In genomic region chr17:63694974-63695773, GRCh38 we compare ENCODE assay signal across 9 cellular contexts. TPM values are rescaled to one million over a fixed set of nuclear protein-coding genes. Genes with fewer than 3 reads are reported as not detected.
DNase-seq lines count a peak whose midpoint lies in the region; TF ChIP-seq lines count a peak whose summit lies in the region.
"Had no signal": no experiment of that assay in that cellular context is flagged by ENCODE, and none has a peak within 500 bp of the region (broad histone marks: within the 10 kb centered on the region; RNA-seq: fewer than 3 reads in every experiment).

No MANE protein-coding gene starts in this region.

- H3K27ac ChIP-seq in OCI-LY7 (ENCODE audit: low read depth, low read length, poor library complexity, severe bottlenecking) (peak overlapping the region; percentile 95), spleen (peak overlapping the region in 7 of 8 donors; percentile 48 to 100 (median 99)), smooth muscle cell (ENCODE audit: low read depth) (no peak overlapping the region)

- intact Hi-C loops in OCI-LY7 (cut with micrococcal nuclease; ENCODE audit: unreplicated experiment): loop anchor here (1.0 to 5.0 kb wide), 4 partner anchors 97 to 268 kb away; partner anchors contain the start of genes CD79B, FTSJ3 and PSMC5
- intact Hi-C loops in spleen (cut with DNase I; ENCODE audit: low total_unique reads): loop anchor here (10.0 kb wide), 3 partner anchors 50 to 130 kb away; partner anchors contain the start of genes FTSJ3, MAP3K3, PSMC5 and STRADA

- H3K9me3 ChIP-seq in OCI-LY7 (ENCODE audit: low read length) (no peaks in the 10 kb centered on the region), spleen (no peaks in the 10 kb centered on the region), smooth muscle cell (replicated peaks; ENCODE audit: low read depth) (no peaks in the 10 kb centered on the region)

- no peaks in the 10 kb centered on the region for H3F3A ChIP-seq in smooth muscle cell (ENCODE audit: low read depth)

- H3K4me1 Mint-ChIP-seq in brain: peaks cover 18% of the 10 kb centered on the region

- H3K36me3 ChIP-seq in OCI-LY7 (ENCODE audit: insufficient read depth, low read length) (peaks cover 70% of the 10 kb centered on the region), spleen (peaks cover 3 to 86% (median 48%) of the 10 kb centered on the region in 6 donors), smooth muscle cell (ENCODE audit: low read depth) (no peaks in the 10 kb centered on the region)

- H4K20me1 ChIP-seq in OCI-LY7 (ENCODE audit: insufficient read depth, low read length): peaks cover 11% of the 10 kb centered on the region; the same call in 1 of the 2 replicates
- H4K20me1 ChIP-seq in smooth muscle cell (ENCODE audit: low read depth): peaks cover 14% of the 10 kb centered on the region

- no peaks in the 10 kb centered on the region for H3K9me3 Mint-ChIP-seq in brain

- peak overlapping the region; percentile 49 to 91 (median 82) for H3K27ac Mint-ChIP-seq in brain

- no peak overlapping the region for H3K9ac ChIP-seq in smooth muscle cell (ENCODE audit: low read depth)

- H3K27me3 ChIP-seq in spleen (replicated peaks in 1 of 7) (no peaks in the 10 kb centered on the region), smooth muscle cell (ENCODE audit: low read depth) (no peaks in the 10 kb centered on the region)

- no peaks in the 10 kb centered on the region for H3K27me3 Mint-ChIP-seq in brain

- H3K4me3 ChIP-seq in OCI-LY7 (ENCODE audit: low read depth, low read length, poor library complexity, severe bottlenecking) (no peak overlapping the region), spleen (peak overlapping the region in 1 of 8 donors; percentile 98), smooth muscle cell (no peak overlapping the region)

- TF ChIP-seq CTCF in OCI-LY7 (conservative IDR thresholded peaks at IDR 0.05; ENCODE audit: low read length) (no peak), brain (conservative IDR thresholded peaks at IDR 0.05) (no peak), spleen (IDR thresholded peaks at IDR 0.05 in 8 of 11, conservative IDR thresholded peaks at IDR 0.05 in 3 of 11) (no peak), smooth muscle cell (IDR thresholded peaks at IDR 0.05; ENCODE audit: borderline replicate concordance, insufficient read depth, poor library complexity, severe bottlenecking) (no peak)

- BruUV-seq in OCI-LY7 (replicated peaks; lab: Mats Ljungman, UMichigan): no TSS peak

- WGBS in spleen, 5 donors: 64 to 76% (median 70%) methylated on average over 12 to 15 of the region's 15 CpGs
- 93% methylated on average over 15 of the region's 15 CpGs for WGBS in smooth muscle cell (ENCODE audit: low lambda C conversion rate)

- POLR2A ChIA-PET in OCI-LY7 (lab: Charles Lee): interaction anchor here (0.6 to 1.8 kb wide), 6 partner anchors 12 to 1519 kb away, joined by 5 to 10 read pairs (median 6); no protein-coding TSS in a partner anchor

- H3K79me2 ChIP-seq in OCI-LY7 (ENCODE audit: insufficient read depth, low read depth, low read length) (peaks cover 23% of the 10 kb centered on the region), smooth muscle cell (ENCODE audit: low read depth) (no peaks in the 10 kb centered on the region)

- peak overlapping the region in 2 of 5 experiments; percentile 5 to 60 for H3K4me3 Mint-ChIP-seq in brain

- H3K9me2 ChIP-seq in OCI-LY7 (ENCODE audit: insufficient read depth, low read length): no peaks in the 10 kb centered on the region

- peak overlapping the region; percentile 99 for H3K4me2 ChIP-seq in OCI-LY7 (ENCODE audit: low read length)
- no peak overlapping the region for H3K4me2 ChIP-seq in smooth muscle cell

- H3K4me1 ChIP-seq in OCI-LY7 (ENCODE audit: insufficient read depth, low read length, poor library complexity, severe bottlenecking): peaks cover 38% of the 10 kb centered on the region
- H3K4me1 ChIP-seq in spleen: peaks cover 32 to 72% (median 50%) of the 10 kb centered on the region in 6 donors
- peaks cover 7% of the 10 kb centered on the region for H3K4me1 ChIP-seq in smooth muscle cell (ENCODE audit: low read depth)

- H2AFZ ChIP-seq in OCI-LY7 (ENCODE audit: low read length): no peak overlapping the region
- H2AFZ ChIP-seq in smooth muscle cell (ENCODE audit: low read depth): no peak overlapping the region

- TF ChIP-seq POLR2A in spleen (IDR thresholded peaks at IDR 0.05): peak in 1 of 3 donors; percentile 4

- DNase-seq in activated CD4-positive, alpha-beta T cell treated with anti-CD3 and anti-CD28 coated beads, Interleukin-2, amount 50 U/mL, for 1 hour: peak; percentile 29
- DNase-seq in activated CD4-positive, alpha-beta T cell treated with anti-CD3 and anti-CD28 coated beads, Interleukin-2, amount 50 U/mL, for 48 hours: no peak
- DNase-seq in OCI-LY7 (ENCODE audit: low spot score): peak; percentile 32
- peak; percentile 84 for DNase-seq in spleen
- no peak for DNase-seq in smooth muscle cell (lab: John Stamatoyannopoulos, UW; ENCODE audit: unreplicated experiment)
- DNase-seq in GDM1 (lab: John Stamatoyannopoulos, UW): no peak
- no peak for DNase-seq in RPMI8226
- DNase-seq: stimulated activated CD4-positive, alpha-beta T cell treated with anti-CD3 and anti-CD28 coated beads, Interleukin-15, amount 100 ng/mL, for 24 hours had no signal

- H3K36me3 Mint-ChIP-seq in brain: peaks cover 17% of the 10 kb centered on the region

- CTCF ChIA-PET in OCI-LY7 (lab: Charles Lee; ENCODE audit: unreplicated experiment): no interaction called here

RNA-seq across cellular contexts. Expression of gene LIMD2, which starts 4.8 kb away (rescaled TPM):
- total RNA-seq in OCI-LY7 (2014; rRNA removed; shearing (Covaris generic)): 406 and 428 TPM in 2 replicates
- total RNA-seq in OCI-LY7 (2022): 286 and 306 TPM in 2 replicates
- polyA plus RNA-seq in brain (ENCODE audit: insufficient read depth, low read depth, low replicate concordance): 71.4 TPM
- total RNA-seq in spleen: 100 to 1,000 TPM; 211 to 381 (median 249) TPM
- 100 to 1,000 TPM; 414 to 554 (median 480) TPM for polyA plus RNA-seq in spleen
- 40.7 and 47.9 TPM in 2 replicates for total RNA-seq in smooth muscle cell
- 110 and 124 TPM in 2 replicates for polyA plus RNA-seq in smooth muscle cell

RNA-seq across cellular contexts. Expression of gene STRADA, which starts 46.4 kb away (rescaled TPM):
- total RNA-seq in OCI-LY7 (2014; rRNA removed; shearing (Covaris generic)): 31.9 and 37.2 TPM in 2 replicates
- 68.0 and 80.3 TPM in 2 replicates for total RNA-seq in OCI-LY7 (2022)
- 51.6 TPM for polyA plus RNA-seq in brain (ENCODE audit: insufficient read depth, low read depth, low replicate concordance)
- 10 to 100 TPM; 43.9 to 72.0 (median 60.7) TPM for total RNA-seq in spleen
- polyA plus RNA-seq in spleen: 10 to 100 TPM; 20.5 to 31.3 (median 26.6) TPM
- 13.6 and 18.7 TPM in 2 replicates for total RNA-seq in smooth muscle cell
- 26.8 and 27.7 TPM in 2 replicates for polyA plus RNA-seq in smooth muscle cell

Comparison
In these comparisons a context has a peak if more than half of its experiments do, and no peak if none do; other contexts are left out.
1. DNase-seq: peak in activated CD4-positive, alpha-beta T cell treated with anti-CD3 and anti-CD28 coated beads, Interleukin-2, amount 50 U/mL, for 1 hour (single experiment), OCI-LY7 (single experiment) and spleen (single experiment); none in activated CD4-positive, alpha-beta T cell treated with anti-CD3 and anti-CD28 coated beads, Interleukin-2, amount 50 U/mL, for 48 hours (0 of 2), smooth muscle cell (single experiment), GDM1 (single experiment) and RPMI8226 (single experiment).